23 cellular contexts compared by ENCODE assay signal in genomic region chr3:79664444-79664843, GRCh38.
"Had no signal": no experiment of that assay in that cellular context is flagged by ENCODE, and none has a peak within 500 bp of the region (broad histone marks: within the 10 kb centered on the region; RNA-seq: fewer than 3 reads in every experiment).

No MANE protein-coding gene starts in this region.

- H3K27ac ChIP-seq: colonic mucosa, coronary artery, dorsolateral prefrontal cortex, epithelial cell of prostate, esophagus muscularis mucosa, esophagus squamous epithelium, foreskin keratinocyte, gastrocnemius medialis, gastroesophageal sphincter, heart left ventricle, heart right ventricle had no signal

- H3K36me3 ChIP-seq: colonic mucosa, esophagus muscularis mucosa, esophagus squamous epithelium, gastrocnemius medialis, gastroesophageal sphincter, heart left ventricle, heart right ventricle had no signal

- H3K4me3 ChIP-seq: colonic mucosa, coronary artery, dorsolateral prefrontal cortex, esophagus muscularis mucosa, esophagus squamous epithelium, gastrocnemius medialis, gastroesophageal sphincter, heart left ventricle, heart right ventricle had no signal

- DNase-seq: colonic mucosa; cortex of kidney; dermis blood vessel endothelial cell; dorsolateral prefrontal cortex; effector CD4-positive, alpha-beta T cell; effector CD8-positive, alpha-beta T cell; effector memory CD4-positive, alpha-beta T cell; effector memory CD8-positive, alpha-beta T cell; endodermal cell; erythroblast; esophagus squamous epithelium; foreskin fibroblast; foreskin keratinocyte; foreskin melanocyte; gastrocnemius medialis; glutamatergic neuron; head of caudate nucleus; heart left ventricle; heart right ventricle had no signal

- H3K27me3 ChIP-seq: colonic mucosa, dorsolateral prefrontal cortex, esophagus muscularis mucosa, esophagus squamous epithelium, foreskin keratinocyte, gastrocnemius medialis, gastroesophageal sphincter, heart left ventricle, heart right ventricle had no signal

- H3K9me3 ChIP-seq: colonic mucosa, esophagus muscularis mucosa, esophagus squamous epithelium, gastrocnemius medialis, gastroesophageal sphincter had no signal
